Comparison of ENCODE assay signal across 29 cellular contexts in the genomic region with DNA sequence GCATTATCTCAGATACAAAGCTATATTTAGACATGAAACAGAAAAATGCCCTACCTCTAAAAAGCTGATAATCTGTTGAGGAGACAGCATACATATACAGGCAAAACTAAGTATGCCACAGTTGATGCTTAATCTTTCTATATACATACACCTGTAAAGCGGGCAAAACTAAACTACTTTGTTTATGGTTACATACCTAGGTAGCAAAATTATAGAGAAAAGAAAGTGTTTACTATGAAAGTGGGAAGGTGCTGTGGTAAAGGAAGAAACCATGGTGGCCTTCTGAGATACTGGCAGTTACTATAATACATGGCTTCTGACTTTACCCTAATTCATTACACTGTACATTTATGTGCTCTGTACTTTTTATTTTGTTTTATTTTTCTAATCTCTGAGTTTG. TPM values are rescaled to one million over a fixed set of nuclear protein-coding genes. Genes with fewer than 3 reads are reported as not detected.
"Had no signal": no experiment of that assay in that cellular context is flagged by ENCODE, and none has a peak within 500 bp of the region (broad histone marks: within the 10 kb centered on the region; RNA-seq: fewer than 3 reads in every experiment).

No MANE protein-coding gene starts in this region.

- H3K4me3 Mint-ChIP-seq: activated B cell treated with CpG ODN at 0.5 μM for 24 hours; activated CD4-positive, alpha-beta memory T cell treated with anti-CD3 and anti-CD28 coated beads, Interleukin-2, amount 10 ng/mL, durations not matched to agents 7 days and 5 days; activated CD8-positive, alpha-beta memory T cell treated with anti-CD3 and anti-CD28 coated beads, Interleukin-2, amount 10 ng/mL, durations not matched to agents 7 days and 5 days; activated naive CD4-positive, alpha-beta T cell treated with anti-CD3 and anti-CD28 coated beads, Interleukin-2, amount 10 ng/mL, durations not matched to agents 7 days and 5 days; activated naive CD8-positive, alpha-beta T cell treated with anti-CD3 and anti-CD28 coated beads, Interleukin-2, amount 50 U/mL, for 24 hours; activated T-cell treated with anti-CD3 and anti-CD28 coated beads, Interleukin-2, amount 50 U/mL, for 4 hours; brain; naive thymus-derived CD4-positive, alpha-beta T cell; neural progenitor cell; stimulated activated effector memory CD8-positive, alpha-beta T cell treated with anti-CD3 and anti-CD28 coated beads, Interleukin-12 subunit alpha, Interleukin-12 subunit beta, amount 100 ng/mL, for 72 hours; type B pancreatic cell had no signal

- H3K27me3 Mint-ChIP-seq: brain, type B pancreatic cell had no signal

- H3K4me1 Mint-ChIP-seq: activated B cell treated with CpG ODN at 0.5 μM for 24 hours; activated CD4-positive, alpha-beta memory T cell treated with anti-CD3 and anti-CD28 coated beads, Interleukin-2, amount 10 ng/mL, durations not matched to agents 7 days and 5 days; activated CD8-positive, alpha-beta memory T cell treated with anti-CD3 and anti-CD28 coated beads, Interleukin-2, amount 10 ng/mL, durations not matched to agents 7 days and 5 days; activated naive CD4-positive, alpha-beta T cell treated with anti-CD3 and anti-CD28 coated beads, Interleukin-2, amount 10 ng/mL, durations not matched to agents 7 days and 5 days; activated naive CD8-positive, alpha-beta T cell treated with anti-CD3 and anti-CD28 coated beads, Interleukin-2, amount 50 U/mL, for 24 hours; brain; naive thymus-derived CD4-positive, alpha-beta T cell; neural progenitor cell; stimulated activated effector memory CD8-positive, alpha-beta T cell treated with anti-CD3 and anti-CD28 coated beads, Interleukin-12 subunit alpha, Interleukin-12 subunit beta, amount 100 ng/mL, for 72 hours had no signal

- H3K36me3 Mint-ChIP-seq: activated CD8-positive, alpha-beta memory T cell treated with anti-CD3 and anti-CD28 coated beads, Interleukin-2, amount 10 ng/mL, durations not matched to agents 7 days and 5 days; activated naive CD4-positive, alpha-beta T cell treated with anti-CD3 and anti-CD28 coated beads, Interleukin-2, amount 10 ng/mL, durations not matched to agents 7 days and 5 days; naive thymus-derived CD4-positive, alpha-beta T cell; stimulated activated effector memory CD8-positive, alpha-beta T cell treated with anti-CD3 and anti-CD28 coated beads, Interleukin-12 subunit alpha, Interleukin-12 subunit beta, amount 100 ng/mL, for 72 hours had no signal

- H3K27ac ChIP-seq: colonic mucosa, foreskin keratinocyte, hepatocyte, neural progenitor cell, right lobe of liver, stomach, testis had no signal

- DNase-seq: activated B cell treated with CpG ODN at 0.5 μM for 24 hours; activated CD4-positive, alpha-beta memory T cell treated with anti-CD3 and anti-CD28 coated beads, Interleukin-2, amount 10 ng/mL, durations not matched to agents 7 days and 5 days; activated CD4-positive, alpha-beta T cell treated with anti-CD3 and anti-CD28 coated beads for 48 hours; activated CD8-positive, alpha-beta memory T cell treated with anti-CD3 and anti-CD28 coated beads, Interleukin-2, amount 10 ng/mL, durations not matched to agents 7 days and 5 days; activated effector memory CD4-positive, alpha-beta T cell treated with Interleukin-2 at 50 U/mL for 16 hours; activated naive CD4-positive, alpha-beta T cell treated with anti-CD3 and anti-CD28 coated beads, Interleukin-2, amount 10 ng/mL, durations not matched to agents 7 days and 5 days; activated naive CD8-positive, alpha-beta T cell treated with anti-CD3 and anti-CD28 coated beads, Interleukin-2, amount 50 U/mL, for 24 hours; activated T-cell treated with anti-CD3 and anti-CD28 coated beads, Interleukin-2, amount 50 U/mL, for 4 hours; anterior cingulate cortex; central memory CD4-positive, alpha-beta T cell; colonic mucosa; foreskin keratinocyte; left cardiac atrium; mesenchymal stem cell; naive thymus-derived CD4-positive, alpha-beta T cell; right lobe of liver; small intestine; stimulated activated CD4-positive, alpha-beta T cell treated with anti-CD3 and anti-CD28 coated beads, Interleukin-4, amount 100 ng/mL, for 24 hours; stomach; testis had no signal

- H3K27ac Mint-ChIP-seq: activated B cell treated with CpG ODN at 0.5 μM for 24 hours; activated CD4-positive, alpha-beta memory T cell treated with anti-CD3 and anti-CD28 coated beads, Interleukin-2, amount 10 ng/mL, durations not matched to agents 7 days and 5 days; activated CD8-positive, alpha-beta memory T cell treated with anti-CD3 and anti-CD28 coated beads, Interleukin-2, amount 10 ng/mL, durations not matched to agents 7 days and 5 days; activated naive CD4-positive, alpha-beta T cell treated with anti-CD3 and anti-CD28 coated beads, Interleukin-2, amount 10 ng/mL, durations not matched to agents 7 days and 5 days; activated naive CD8-positive, alpha-beta T cell treated with anti-CD3 and anti-CD28 coated beads, Interleukin-2, amount 50 U/mL, for 24 hours; brain; naive thymus-derived CD4-positive, alpha-beta T cell; neural progenitor cell; stimulated activated effector memory CD8-positive, alpha-beta T cell treated with anti-CD3 and anti-CD28 coated beads, Interleukin-12 subunit alpha, Interleukin-12 subunit beta, amount 100 ng/mL, for 72 hours; type B pancreatic cell had no signal

- ATAC-seq: activated CD8-positive, alpha-beta memory T cell treated with anti-CD3 and anti-CD28 coated beads, Interleukin-2, amount 10 ng/mL, durations not matched to agents 7 days and 5 days; activated naive CD8-positive, alpha-beta T cell treated with anti-CD3 and anti-CD28 coated beads, Interleukin-2, amount 50 U/mL, for 24 hours; activated T-cell treated with anti-CD3 and anti-CD28 coated beads, Interleukin-2, amount 50 U/mL, for 4 hours; foreskin keratinocyte; left cardiac atrium; naive thymus-derived CD4-positive, alpha-beta T cell; right lobe of liver; stimulated activated effector memory CD8-positive, alpha-beta T cell treated with anti-CD3 and anti-CD28 coated beads, Interleukin-12 subunit alpha, Interleukin-12 subunit beta, amount 100 ng/mL, for 72 hours had no signal

- H3K9me3 Mint-ChIP-seq: activated B cell treated with CpG ODN at 0.5 μM for 24 hours; activated CD4-positive, alpha-beta memory T cell treated with anti-CD3 and anti-CD28 coated beads, Interleukin-2, amount 10 ng/mL, durations not matched to agents 7 days and 5 days; activated naive CD4-positive, alpha-beta T cell treated with anti-CD3 and anti-CD28 coated beads, Interleukin-2, amount 10 ng/mL, durations not matched to agents 7 days and 5 days; activated naive CD8-positive, alpha-beta T cell treated with anti-CD3 and anti-CD28 coated beads, Interleukin-2, amount 50 U/mL, for 24 hours; activated T-cell treated with anti-CD3 and anti-CD28 coated beads, Interleukin-2, amount 50 U/mL, for 4 hours; brain; neural progenitor cell; stimulated activated effector memory CD8-positive, alpha-beta T cell treated with anti-CD3 and anti-CD28 coated beads, Interleukin-12 subunit alpha, Interleukin-12 subunit beta, amount 100 ng/mL, for 72 hours; type B pancreatic cell had no signal

RNA-seq across cellular contexts. Expression of a gene that starts 36.0 kb away (rescaled TPM):
- total RNA-seq: fibroblast of lung, foreskin keratinocyte, lower leg skin, osteocyte, pulmonary artery endothelial cell had no signal

RNA-seq across cellular contexts. Expression of a gene that starts 43.1 kb away (rescaled TPM):
- total RNA-seq: activated CD4-positive, alpha-beta memory T cell treated with anti-CD3 and anti-CD28 coated beads, Interleukin-2, amount 10 ng/mL, durations not matched to agents 7 days and 5 days; osteocyte had no signal
